In the genomic region with DNA sequence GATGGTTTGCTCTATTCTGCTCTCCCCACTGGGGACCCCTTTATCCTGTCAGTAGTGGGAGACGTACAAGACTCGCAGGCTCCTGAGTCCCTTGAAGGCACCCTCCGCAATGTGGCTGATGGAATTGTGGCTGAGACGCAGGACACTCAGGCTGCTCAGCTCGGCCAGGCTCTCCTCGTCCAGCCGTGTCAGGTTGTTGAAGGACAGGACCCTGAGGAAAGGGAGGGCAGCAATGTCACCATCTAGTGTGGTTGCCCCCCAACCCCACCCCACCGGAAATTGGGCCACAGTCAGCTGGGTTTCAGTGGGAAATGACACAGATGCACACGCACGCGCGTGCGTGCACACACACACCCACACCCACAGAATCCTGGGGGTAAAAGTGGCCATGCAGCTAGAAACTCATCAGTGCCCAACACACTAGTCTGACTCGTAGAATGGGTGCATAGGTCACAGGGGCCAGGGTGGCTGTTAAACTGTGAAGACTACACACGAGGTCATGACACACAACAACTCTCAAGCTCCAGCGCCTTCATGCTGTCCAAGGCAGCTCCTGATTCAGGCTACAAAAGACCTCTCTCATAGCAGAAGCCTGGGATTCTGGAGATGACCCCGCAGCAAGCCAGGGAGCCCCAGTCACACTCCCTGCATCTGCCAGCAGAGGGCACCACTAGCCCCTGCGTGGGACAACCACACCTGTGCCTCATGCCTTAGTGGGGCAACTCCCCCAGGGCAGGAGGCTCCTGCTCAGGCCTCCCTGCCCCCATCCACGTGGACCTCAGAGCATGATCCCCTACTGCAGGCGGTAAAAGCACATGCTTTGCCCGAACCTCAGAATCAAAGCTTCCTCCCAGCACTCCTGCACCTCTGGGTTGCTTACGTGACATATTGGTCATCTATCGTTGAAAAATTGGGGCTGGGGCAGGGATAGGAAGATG, we compare ENCODE assay signal across 8 cellular contexts.
DNase-seq lines count a peak whose midpoint lies in the region; ATAC-seq and TF ChIP-seq lines count a peak whose summit lies in the region.

No MANE protein-coding gene starts in this region.

- TF ChIP-seq CTCF in RWPE1 (conservative IDR thresholded peaks at IDR 0.05; ENCODE audit: low read depth) (peak; percentile 89), cardiac muscle cell (IDR thresholded peaks at IDR 0.05; ENCODE audit: low read depth, low read length) (peak; percentile 94)

- no peaks in the 10 kb centered on the region for H3K9me3 ChIP-seq in cardiac muscle cell (ENCODE audit: low read depth)

- H3K4me3 ChIP-seq in cardiac muscle cell, result no peak overlapping the region

- CTCF ChIA-PET in RWPE1 (lab: Yijun Ruan, JAX), result interaction anchor here (0.5 to 1.3 kb wide), 10 partner anchors 9 to 415 kb away, joined by 3 to 8 read pairs (median 3); no protein-coding TSS in a partner anchor

- peaks cover 16% of the 10 kb centered on the region for H3K4me1 ChIP-seq in cardiac muscle cell (ENCODE audit: low read depth)

- POLR2A ChIA-PET in RWPE1 (lab: Yijun Ruan, JAX; ENCODE audit: low non-redundant PET), result no interaction called here

- DNase-seq in SHP77 (lab: John Stamatoyannopoulos, UW) (peak; percentile 12 to 41), SHP77 treated with DMSO at 0.1 percent for 48 hours (lab: John Stamatoyannopoulos, UW) (no peak), RWPE1 (ENCODE audit: low spot score) (peak; percentile 77), cardiac muscle cell (ENCODE audit: low read depth in 1 of 2, low spot score in 1 of 2) (peak; percentile 58 to 63), putamen (ENCODE audit: low spot score) (peak; percentile 58), NCI-H2107 treated with DMSO at 0.1 percent for 48 hours (lab: John Stamatoyannopoulos, UW; ENCODE audit: unreplicated experiment) (no peak)
- peak; percentile 77 for DNase-seq in activated naive CD4-positive, alpha-beta T cell treated with Interleukin-2 at 50 U/mL for 16 hours

- peaks cover 3% of the 10 kb centered on the region for H3K36me3 ChIP-seq in cardiac muscle cell

- no peaks in the 10 kb centered on the region for H3K27me3 ChIP-seq in cardiac muscle cell

- ATAC-seq in HG02798 (IDR thresholded peaks at IDR 0.05; ENCODE audit: poor library complexity, unreplicated experiment), result peak; percentile 90

- H3K27ac ChIP-seq in RWPE1 (no peak overlapping the region), cardiac muscle cell (no peak overlapping the region)

Comparison
In these comparisons a context has a peak if more than half of its experiments do, and no peak if none do; other contexts are left out.
1. DNase-seq: peak in SHP77 (2 of 2), RWPE1 (single experiment), activated naive CD4-positive, alpha-beta T cell treated with Interleukin-2 at 50 U/mL for 16 hours (single experiment), cardiac muscle cell (2 of 2) and putamen (single experiment); none in SHP77 treated with DMSO at 0.1 percent for 48 hours (single experiment) and NCI-H2107 treated with DMSO at 0.1 percent for 48 hours (single experiment).